In the genomic region with DNA sequence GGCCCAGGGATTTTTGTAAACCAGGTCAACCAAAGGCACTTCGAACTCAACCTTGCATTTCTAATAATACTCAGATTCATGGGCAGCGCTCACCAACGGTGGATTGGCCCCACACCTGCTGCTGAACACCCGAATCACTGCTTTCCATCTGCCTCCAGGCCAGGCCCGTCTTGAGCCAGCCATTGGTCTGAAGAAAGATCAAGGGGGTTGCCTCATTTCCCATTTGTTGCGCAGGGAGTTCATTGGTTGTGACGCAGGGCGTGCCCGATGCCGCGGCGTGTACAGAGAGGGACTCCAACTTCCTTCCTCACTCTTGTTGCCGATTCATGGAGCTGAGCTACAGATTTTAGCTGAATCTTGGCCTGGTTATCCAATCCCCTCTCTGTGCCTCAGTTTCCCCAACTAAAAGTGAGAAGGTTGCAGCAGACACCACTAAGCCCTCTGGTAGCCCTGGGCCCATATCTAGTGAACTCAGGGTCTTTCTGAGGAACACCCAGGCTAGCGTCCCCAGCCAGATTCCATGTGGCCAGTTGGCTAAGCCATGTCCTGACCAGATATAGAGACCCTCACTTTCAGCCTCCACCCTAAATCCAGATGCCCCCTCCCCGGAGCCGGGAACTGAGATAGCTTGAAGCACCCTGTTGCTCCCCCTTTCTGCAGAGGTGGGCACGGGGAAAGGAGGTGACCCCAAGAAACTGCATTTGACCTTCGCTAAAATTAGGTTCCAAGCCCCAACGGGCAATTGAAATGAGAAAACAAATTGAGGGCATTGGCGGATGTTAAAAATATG, we compare ENCODE assay signal across 1 cellular context.
TF ChIP-seq lines count a peak whose summit lies in the region.

No MANE protein-coding gene starts in this region.

TF ChIP-seq in IMR-90, 13 proteins besides CTCF, POLR2A, EP300 and RAD21:
- TF ChIP-seq, protein P1, sequence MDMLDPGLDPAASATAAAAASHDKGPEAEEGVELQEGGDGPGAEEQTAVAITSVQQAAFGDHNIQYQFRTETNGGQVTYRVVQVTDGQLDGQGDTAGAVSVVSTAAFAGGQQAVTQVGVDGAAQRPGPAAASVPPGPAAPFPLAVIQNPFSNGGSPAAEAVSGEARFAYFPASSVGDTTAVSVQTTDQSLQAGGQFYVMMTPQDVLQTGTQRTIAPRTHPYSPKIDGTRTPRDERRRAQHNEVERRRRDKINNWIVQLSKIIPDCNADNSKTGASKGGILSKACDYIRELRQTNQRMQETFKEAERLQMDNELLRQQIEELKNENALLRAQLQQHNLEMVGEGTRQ (IDR thresholded peaks at IDR 0.05; ENCODE audit: low read depth, low read length), result no peak
- no peak for TF ChIP-seq MXI1 (IDR thresholded peaks at IDR 0.05; ENCODE audit: borderline replicate concordance, low read depth, low read length)
- TF ChIP-seq CEBPB (IDR thresholded peaks at IDR 0.05; ENCODE audit: low read depth, low read length), result no peak
- no peak for TF ChIP-seq RFX5 (IDR thresholded peaks at IDR 0.05; ENCODE audit: low read depth, low read length)
- TF ChIP-seq, protein P2, sequence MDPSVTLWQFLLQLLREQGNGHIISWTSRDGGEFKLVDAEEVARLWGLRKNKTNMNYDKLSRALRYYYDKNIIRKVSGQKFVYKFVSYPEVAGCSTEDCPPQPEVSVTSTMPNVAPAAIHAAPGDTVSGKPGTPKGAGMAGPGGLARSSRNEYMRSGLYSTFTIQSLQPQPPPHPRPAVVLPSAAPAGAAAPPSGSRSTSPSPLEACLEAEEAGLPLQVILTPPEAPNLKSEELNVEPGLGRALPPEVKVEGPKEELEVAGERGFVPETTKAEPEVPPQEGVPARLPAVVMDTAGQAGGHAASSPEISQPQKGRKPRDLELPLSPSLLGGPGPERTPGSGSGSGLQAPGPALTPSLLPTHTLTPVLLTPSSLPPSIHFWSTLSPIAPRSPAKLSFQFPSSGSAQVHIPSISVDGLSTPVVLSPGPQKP (IDR thresholded peaks at IDR 0.05; ENCODE audit: borderline replicate concordance, low read depth, low read length), result no peak
- TF ChIP-seq RCOR1 (IDR thresholded peaks at IDR 0.05; ENCODE audit: insufficient replicate concordance, low read length), result no peak
